ENCODE assay signal across 7 cellular contexts in the genomic region with DNA sequence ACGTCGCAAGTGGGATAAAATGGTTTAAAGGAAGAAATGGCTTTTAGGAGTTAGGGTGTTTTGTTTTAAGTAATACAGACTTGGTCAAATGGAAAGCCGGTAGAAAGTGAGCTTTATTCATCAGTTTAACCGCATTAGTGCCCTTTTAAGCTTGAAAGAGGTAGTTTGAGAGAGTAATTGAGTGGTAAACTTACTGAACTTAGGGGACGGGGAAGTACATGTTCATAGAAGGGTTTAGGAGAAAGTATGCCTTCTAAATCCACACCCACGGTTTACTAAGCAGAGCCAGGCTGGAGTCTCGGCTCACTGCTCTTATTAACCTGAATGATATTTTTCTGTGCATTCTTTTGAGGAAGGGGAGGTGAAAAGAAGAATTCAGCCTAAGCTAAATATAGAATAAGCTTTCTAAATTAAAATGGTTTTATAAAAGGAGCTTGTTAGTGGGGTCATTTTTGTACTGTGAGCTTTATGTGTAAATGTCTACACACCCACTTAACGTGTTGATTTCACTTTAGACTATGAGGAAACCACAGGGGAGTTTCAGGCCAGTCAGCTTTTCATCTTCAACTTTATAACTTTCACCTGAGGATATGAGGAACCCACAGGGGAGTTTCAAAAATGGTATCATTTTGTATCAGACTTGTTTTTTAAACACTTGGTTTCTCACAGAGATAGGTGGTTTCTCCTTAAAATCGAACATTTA. TPM values are rescaled to one million over a fixed set of nuclear protein-coding genes. Genes with fewer than 3 reads are reported as not detected.
A peak's percentile ranks its signal among the peaks of the same experiment; 100 is the strongest.
DNase-seq lines count a peak whose midpoint lies in the region; ATAC-seq, FAIRE-seq and TF ChIP-seq lines count a peak whose summit lies in the region.
"Not testable (repeated sequence)": the region's sequence is repeated elsewhere in the genome, so short reads cannot be mapped to it uniquely, and the experiment has no call there.

No MANE protein-coding gene starts in this region.

- H3K9ac ChIP-seq in K562 (ENCODE audit: insufficient read depth in 1 of 2, low read depth in 2 of 2, low read length in 2 of 2), result peak overlapping the region in 1 of 2 experiments; percentile 44; a peak in 1 of 4 replicates

- TF ChIP-seq POLR2A in K562 (conservative IDR thresholded peaks at IDR 0.05), result not testable (repeated sequence)

- in situ Hi-C loops in K562 (cut with MboI), result not testable (repeated sequence)

- POLR2A ChIA-PET in K562 (lab: Yijun Ruan, JAX), result not testable (repeated sequence)

- H3K27ac Mint-ChIP-seq in IgD-negative memory B cell, progenitor cell of endocrine pancreas: not testable (repeated sequence)

- not testable (repeated sequence) for H4K20me1 ChIP-seq in K562 (replicated peaks; ENCODE audit: control insufficient read depth, insufficient read depth, low read length)

- not testable (repeated sequence) for H3K9me1 ChIP-seq in K562 (ENCODE audit: control insufficient read depth, insufficient read depth, low read length)

- FAIRE-seq in K562 (lab: Jason Lieb, UNC), result not testable (repeated sequence)

- not testable (repeated sequence) for H3K9me3 Mint-ChIP-seq in IgD-negative memory B cell; progenitor cell of endocrine pancreas (ENCODE audit: low read depth)

- H3K4me1 ChIP-seq in K562 (replicated peaks in 1 of 2; ENCODE audit: control insufficient read depth in 2 of 2, insufficient read depth in 2 of 2, low read length in 2 of 2), result not testable (repeated sequence)
- H3K4me1 ChIP-seq in heart right ventricle, result peaks cover 0 to 10% (median 3%) of the 10 kb centered on the region in 9 donors

- H2AFZ ChIP-seq in K562 (ENCODE audit: low read depth, low read length), result 0 out of 2 replicates have a peak overlapping the region, but pooled peaks have one; percentile 51

- WGBS in K562 (ENCODE audit: insufficient coverage, low coverage, missing lambda C conversion rate), result 0% methylated on average over 5 of the region's 9 CpGs
- WGBS in heart right ventricle, 2 donors, result 8 to 11% methylated on average over 8 of the region's 9 CpGs

- CTCF ChIA-PET in K562 (lab: Yijun Ruan, JAX; ENCODE audit: low intra/inter-chr PET ratio), result not testable (repeated sequence)

- peak overlapping the region; percentile 62 for H3K4me2 ChIP-seq in K562 (ENCODE audit: insufficient read depth, low read length)

- not testable (repeated sequence) for TF ChIP-seq RAD21 in K562 (CRISPR knock-in tag; conservative IDR thresholded peaks at IDR 0.05 in 1 of 2, IDR thresholded peaks at IDR 0.05 in 1 of 2)

- H3K27ac ChIP-seq in K562 (ENCODE audit: extremely low read depth, low read depth, low read length) (peak overlapping the region; percentile 51; the same call in 2 of the 3 replicates), heart right ventricle (peak overlapping the region in 8 of 10 donors; percentile 34 to 89 (median 74))

- H3K4me1 Mint-ChIP-seq in IgD-negative memory B cell; progenitor cell of endocrine pancreas (ENCODE audit: low read depth): not testable (repeated sequence)

- H3K4me3 ChIP-seq in K562 (peak overlapping the region; percentile 29; the same call in 1 of the 2 replicates), heart right ventricle (peak overlapping the region in 9 of 10 donors; percentile 17 to 60 (median 51))

- peak; percentile 72 for ATAC-seq in GM18858 (IDR thresholded peaks at IDR 0.05; ENCODE audit: unreplicated experiment)
- ATAC-seq in HG02610 (IDR thresholded peaks at IDR 0.05; ENCODE audit: unreplicated experiment), result peak; percentile 65
- not testable (repeated sequence) for ATAC-seq in K562, heart right ventricle

- not testable (repeated sequence) for H3K79me2 ChIP-seq in K562 (ENCODE audit: control insufficient read depth, insufficient read depth, low read length)

- H3K36me3 ChIP-seq in K562 (ENCODE audit: control insufficient read depth, insufficient read depth, low read length); heart right ventricle: not testable (repeated sequence)

- DNase-seq in activated CD4-positive, alpha-beta T cell treated with anti-CD3 and anti-CD28 coated beads for 48 hours, result peak; percentile 18
- peak in 1 of 4 experiments; percentile 9 for DNase-seq in K562 (ENCODE audit: extremely low read depth in 1 of 4, low spot score in 3 of 4)
- DNase-seq in heart right ventricle; progenitor cell of endocrine pancreas (ENCODE audit: low spot score, unreplicated experiment): not testable (repeated sequence)

- H3K4me3 Mint-ChIP-seq in IgD-negative memory B cell, result peak overlapping the region; percentile 8 to 89 (median 78)
- peak overlapping the region; percentile 27 for H3K4me3 Mint-ChIP-seq in progenitor cell of endocrine pancreas (ENCODE audit: low read depth)

- not testable (repeated sequence) for H3K36me3 Mint-ChIP-seq in IgD-negative memory B cell; progenitor cell of endocrine pancreas (ENCODE audit: insufficient read depth)

- H3K27me3 Mint-ChIP-seq in IgD-negative memory B cell, result not testable (repeated sequence)
- peaks cover 17% of the 10 kb centered on the region for H3K27me3 Mint-ChIP-seq in progenitor cell of endocrine pancreas

- not testable (repeated sequence) for H3K27me3 ChIP-seq in K562 (ENCODE audit: control insufficient read depth in 2 of 2, insufficient read depth in 2 of 2, low read length in 2 of 2); heart right ventricle

- TSS peak; percentile 68 for BruUV-seq in K562 (replicated peaks; lab: Mats Ljungman, UMichigan)

- TF ChIP-seq EP300 in K562 (IDR thresholded peaks at IDR 0.05; ENCODE audit: low read length), result not testable (repeated sequence)

- intact Hi-C loops in K562 (cut with micrococcal nuclease); heart right ventricle (cut with DNase I): not testable (repeated sequence)

- not testable (repeated sequence) for TF ChIP-seq CTCF in K562 (IDR thresholded peaks at IDR 0.05 in 2 of 3, conservative IDR thresholded peaks at IDR 0.05 in 1 of 3; ENCODE audit: insufficient read depth in 2 of 3, low read depth in 1 of 3, low read length in 3 of 3); heart right ventricle (IDR thresholded peaks at IDR 0.05); progenitor cell of endocrine pancreas (IDR thresholded peaks at IDR 0.05; ENCODE audit: unreplicated experiment)

- H3K9me3 ChIP-seq in K562 (replicated peaks; ENCODE audit: control insufficient read depth, insufficient read depth, low read depth, low read length); heart right ventricle: not testable (repeated sequence)

RNA-seq across cellular contexts. Expression of a gene that starts 26.5 kb away (rescaled TPM):
- polyA plus RNA-seq in IgD-negative memory B cell (not detected), K562 (2011; rRNA removed) (0.12 TPM in 1 of 2 replicates, not detected in the other), K562 (2014; fragmentation: Illumina TruSeq; extraction: Trizol) (not detected in 2 replicates), K562 (2014; fragmentation: Nextera tagmentation; extraction: Ambion mirVana) (not detected), K562 (2014; rRNA removed) (not detected in 2 replicates), heart right ventricle (1 to 10 TPM in 1 of 2 donors, under 1 TPM in 1; 0.16 to 1.4 TPM)
- total RNA-seq in K562 (2011; cell fraction: chromatin; rRNA removed; ENCODE audit: low replicate concordance), result 0.19 TPM in 1 of 2 replicates, not detected in the other
- total RNA-seq in K562 (2011; cell fraction: nucleolus; rRNA removed), result not detected in 2 replicates
- total RNA-seq in K562 (2011; cell fraction: nucleoplasm; rRNA removed), result not detected in 2 replicates
- total RNA-seq in K562 (2014; rRNA removed) (not detected in 2 replicates), K562 (2014; rRNA removed; fragmentation: Illumina TruSeq; extraction: Trizol) (not detected in 2 replicates), K562 (2015; rRNA removed; fragmentation: Illumina TruSeq; extraction: Trizol) (0.11 TPM in 1 of 2 replicates, not detected in the other), K562 (2021) (not detected in 2 replicates), heart right ventricle (1 to 10 TPM; 1.1 to 2.5 (median 1.6) TPM), progenitor cell of endocrine pancreas (0.18 TPM in 1 of 2 replicates, not detected in the other)
- not detected in 2 replicates for polyA plus RNA-seq in K562 (2011; cell fraction: cytosol; rRNA removed)
- polyA plus RNA-seq in K562 (2011; cell fraction: nucleus; rRNA removed), result 0.06 TPM in 1 of 2 replicates, not detected in the other
- polyA plus RNA-seq in K562 (2012), result 0.35 TPM in 1 of 2 replicates, not detected in the other
- polyA minus RNA-seq in K562 (2011; rRNA and poly(A)+ RNA removed), result not detected in 2 replicates
- not detected in 2 replicates for polyA minus RNA-seq in K562 (2011; cell fraction: cytosol; rRNA and poly(A)+ RNA removed)
- not detected in 2 replicates for polyA minus RNA-seq in K562 (2011; cell fraction: nucleus; rRNA and poly(A)+ RNA removed)
